ENCODE assay signal across 22 cellular contexts in the genomic region with DNA sequence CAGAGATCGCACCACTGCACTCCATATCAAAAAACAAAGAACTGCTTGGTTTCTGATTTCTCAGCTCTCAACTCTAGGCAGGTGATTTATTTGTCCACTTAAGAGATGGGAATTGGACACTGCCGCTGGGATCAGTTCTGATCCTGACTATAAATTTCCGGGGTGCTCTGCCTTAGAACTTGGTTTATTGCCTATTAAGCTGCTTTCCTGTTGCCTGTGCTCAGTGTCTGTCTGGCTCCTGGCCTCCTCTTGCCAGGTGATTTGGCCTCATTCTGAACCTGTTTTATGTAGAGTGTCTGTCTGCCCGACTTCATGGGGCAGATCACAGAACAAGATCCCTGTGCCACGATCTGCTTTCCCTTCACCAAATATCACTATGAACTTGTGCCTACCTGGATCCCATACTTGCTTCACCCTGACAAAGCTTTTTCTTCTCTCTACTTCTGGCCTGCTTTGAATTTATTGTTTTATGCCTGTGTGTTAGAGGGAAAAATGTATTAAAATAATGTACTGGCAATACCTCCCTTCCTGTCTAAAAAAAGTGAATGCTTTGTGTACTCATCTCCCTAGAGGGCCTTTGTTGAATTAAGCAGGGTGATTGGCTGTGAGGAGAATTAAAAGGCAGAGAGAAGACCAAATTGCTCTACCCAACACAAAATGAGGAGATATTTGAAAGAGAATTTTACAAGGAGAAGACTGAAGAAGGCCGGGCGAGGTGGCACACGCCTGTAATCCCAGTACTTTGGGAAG. TPM values are rescaled to one million over a fixed set of nuclear protein-coding genes. Genes with fewer than 3 reads are reported as not detected.
DNase-seq lines count a peak whose midpoint lies in the region; ATAC-seq and TF ChIP-seq lines count a peak whose summit lies in the region.
"Had no signal": no experiment of that assay in that cellular context is flagged by ENCODE, and none has a peak within 500 bp of the region (broad histone marks: within the 10 kb centered on the region; RNA-seq: fewer than 3 reads in every experiment).

No MANE protein-coding gene starts in this region.

- H3K27me3 ChIP-seq in heart right ventricle, result no peaks in the 10 kb centered on the region
- H3K27me3 ChIP-seq in right atrium auricular region, result no peaks in the 10 kb centered on the region
- no peaks in the 10 kb centered on the region for H3K27me3 ChIP-seq in mesenchymal stem cell (ENCODE audit: control insufficient read depth in 1 of 2, insufficient read depth in 1 of 2, low read length in 2 of 2)
- H3K27me3 ChIP-seq in MG63, result no peaks in the 10 kb centered on the region
- H3K27me3 ChIP-seq: ascending aorta, gastroesophageal sphincter, spleen, upper lobe of left lung had no signal

- 80 to 87% methylated on average over 8 of the region's 8 CpGs for WGBS in heart right ventricle, 2 donors
- 91% methylated on average over 8 of the region's 8 CpGs for WGBS in mesenchymal stem cell

- H3K14ac ChIP-seq in mesenchymal stem cell (ENCODE audit: low read length in 2 of 2), result no peak overlapping the region

- no peak overlapping the region for H4K8ac ChIP-seq in mesenchymal stem cell (ENCODE audit: low read length)

- H3K4me2 ChIP-seq in mesenchymal stem cell (ENCODE audit: low read length, poor library complexity, severe bottlenecking), result no peak overlapping the region

- H2AK5ac ChIP-seq in mesenchymal stem cell (ENCODE audit: low read length, severe bottlenecking), result no peak overlapping the region

- H3K27ac ChIP-seq in heart right ventricle, result peak overlapping the region in 6 of 10 donors; percentile 26 to 70 (median 58)
- no peak overlapping the region for H3K27ac ChIP-seq in right atrium auricular region
- no peak overlapping the region for H3K27ac ChIP-seq in mesenchymal stem cell (ENCODE audit: low read length, poor library complexity, severe bottlenecking)
- H3K27ac ChIP-seq: 22Rv1, ascending aorta, gastroesophageal sphincter, spleen, upper lobe of left lung had no signal

- H3K23ac ChIP-seq in mesenchymal stem cell (ENCODE audit: low read length in 2 of 2), result no peak overlapping the region

- H3K4me1 Mint-ChIP-seq in stimulated activated effector memory CD8-positive, alpha-beta T cell treated with anti-CD3 and anti-CD28 coated beads, Interleukin-12 subunit alpha, Interleukin-12 subunit beta, amount 100 ng/mL, for 72 hours, result no peaks in the 10 kb centered on the region

- H3K9me3 Mint-ChIP-seq in stimulated activated effector memory CD8-positive, alpha-beta T cell treated with anti-CD3 and anti-CD28 coated beads, Interleukin-12 subunit alpha, Interleukin-12 subunit beta, amount 100 ng/mL, for 72 hours, result no peaks in the 10 kb centered on the region
- H3K9me3 Mint-ChIP-seq: activated naive CD4-positive, alpha-beta T cell treated with anti-CD3 and anti-CD28 coated beads for 36 hours; activated T-cell treated with anti-CD3 and anti-CD28 coated beads, Interleukin-2, amount 50 U/mL, for 24 hours; stimulated activated naive CD8-positive, alpha-beta T cell treated with anti-CD3 and anti-CD28 coated beads, Interleukin-15, amount 100 ng/mL, for 72 hours had no signal

- H3K36me3 ChIP-seq in heart right ventricle, result no peaks in the 10 kb centered on the region
- no peaks in the 10 kb centered on the region for H3K36me3 ChIP-seq in right atrium auricular region
- H3K36me3 ChIP-seq in mesenchymal stem cell (ENCODE audit: control insufficient read depth in 1 of 2, insufficient read depth in 2 of 2, low read depth in 1 of 2, low read length in 2 of 2), result no peaks in the 10 kb centered on the region
- H3K36me3 ChIP-seq in MG63, result peaks cover 42% of the 10 kb centered on the region
- H3K36me3 ChIP-seq: ascending aorta, gastroesophageal sphincter, upper lobe of left lung had no signal

- H3K36me3 Mint-ChIP-seq in stimulated activated effector memory CD8-positive, alpha-beta T cell treated with anti-CD3 and anti-CD28 coated beads, Interleukin-12 subunit alpha, Interleukin-12 subunit beta, amount 100 ng/mL, for 72 hours, result peaks cover 16% of the 10 kb centered on the region

- H3K9me3 ChIP-seq in heart right ventricle, result no peaks in the 10 kb centered on the region
- no peaks in the 10 kb centered on the region for H3K9me3 ChIP-seq in right atrium auricular region
- no peaks in the 10 kb centered on the region for H3K9me3 ChIP-seq in mesenchymal stem cell (ENCODE audit: control insufficient read depth, low read length)
- H3K9me3 ChIP-seq in MG63, result no peaks in the 10 kb centered on the region
- H3K9me3 ChIP-seq: ascending aorta, gastroesophageal sphincter, spleen, upper lobe of left lung had no signal

- no peak overlapping the region for H2AFZ ChIP-seq in mesenchymal stem cell (ENCODE audit: low read depth, low read length)

- peak overlapping the region; percentile 27 for H3K9ac ChIP-seq in mesenchymal stem cell (ENCODE audit: low read length)

- no peak overlapping the region for H3K18ac ChIP-seq in mesenchymal stem cell (ENCODE audit: low read depth in 1 of 2, low read length in 2 of 2)

- H2BK120ac ChIP-seq in mesenchymal stem cell (ENCODE audit: low read depth, low read length), result no peak overlapping the region

- DNase-seq in DMS153 treated with DMSO at 0.1 percent for 48 hours (lab: John Stamatoyannopoulos, UW; ENCODE audit: unreplicated experiment) (peak; percentile 15), DMS153 (lab: John Stamatoyannopoulos, UW) (no peak), heart right ventricle (no peak), right atrium auricular region (ENCODE audit: low spot score) (no peak), mesenchymal stem cell (no peak), MG63 (no peak)
- no peak for DNase-seq in stimulated activated effector memory CD8-positive, alpha-beta T cell treated with anti-CD3 and anti-CD28 coated beads, Interleukin-12 subunit alpha, Interleukin-12 subunit beta, amount 100 ng/mL, for 72 hours (ENCODE audit: low spot score in 2 of 2)
- DNase-seq: activated CD8-positive, alpha-beta T cell treated with anti-CD3 and anti-CD28 coated beads, Interleukin-2, amount 10 ng/mL, durations not matched to agents 7 days and 5 days; activated naive CD4-positive, alpha-beta T cell treated with anti-CD3 and anti-CD28 coated beads for 36 hours; activated T-cell treated with anti-CD3 and anti-CD28 coated beads, Interleukin-2, amount 50 U/mL, for 24 hours; HCEC 1CT; KBM-7; NCI-H748 treated with DMSO at 0.1 percent for 48 hours; spleen; stimulated activated CD4-positive, alpha-beta T cell treated with anti-CD3 and anti-CD28 coated beads, Interleukin-4, amount 100 ng/mL, for 24 hours; stimulated activated naive CD8-positive, alpha-beta T cell treated with anti-CD3 and anti-CD28 coated beads, Interleukin-15, amount 100 ng/mL, for 72 hours; T-helper 1 cell; upper lobe of left lung had no signal

- peak in 5 of 8 donors; percentile 9 to 60 (median 45) for ATAC-seq in heart right ventricle
- no peak for ATAC-seq in stimulated activated effector memory CD8-positive, alpha-beta T cell treated with anti-CD3 and anti-CD28 coated beads, Interleukin-12 subunit alpha, Interleukin-12 subunit beta, amount 100 ng/mL, for 72 hours
- ATAC-seq in GM18498 (IDR thresholded peaks at IDR 0.05; ENCODE audit: unreplicated experiment), result no peak
- ATAC-seq: activated CD8-positive, alpha-beta T cell treated with anti-CD3 and anti-CD28 coated beads, Interleukin-2, amount 10 ng/mL, durations not matched to agents 7 days and 5 days; gastroesophageal sphincter; stimulated activated naive CD8-positive, alpha-beta T cell treated with anti-CD3 and anti-CD28 coated beads, Interleukin-15, amount 100 ng/mL, for 72 hours had no signal

- no peak overlapping the region for H2BK5ac ChIP-seq in mesenchymal stem cell (ENCODE audit: low read depth, low read length, poor library complexity, severe bottlenecking)

- no peak overlapping the region for H3K4me3 ChIP-seq in heart right ventricle
- no peak overlapping the region for H3K4me3 ChIP-seq in right atrium auricular region
- no peak overlapping the region for H3K4me3 ChIP-seq in mesenchymal stem cell (ENCODE audit: insufficient read depth in 1 of 2, low read depth in 1 of 2, low read length in 2 of 2)
- no peak overlapping the region for H3K4me3 ChIP-seq in MG63
- H3K4me3 ChIP-seq: ascending aorta, gastroesophageal sphincter, spleen, upper lobe of left lung had no signal

- H3K4ac ChIP-seq in mesenchymal stem cell (ENCODE audit: low read depth in 1 of 2, low read length in 2 of 2), result no peak overlapping the region

- H4K91ac ChIP-seq in mesenchymal stem cell (ENCODE audit: low read length), result no peak overlapping the region

- no peak overlapping the region for H2BK12ac ChIP-seq in mesenchymal stem cell (ENCODE audit: low read length in 2 of 2)

- no peak overlapping the region for H3K27ac Mint-ChIP-seq in stimulated activated effector memory CD8-positive, alpha-beta T cell treated with anti-CD3 and anti-CD28 coated beads, Interleukin-12 subunit alpha, Interleukin-12 subunit beta, amount 100 ng/mL, for 72 hours
- H3K27ac Mint-ChIP-seq: activated naive CD4-positive, alpha-beta T cell treated with anti-CD3 and anti-CD28 coated beads for 36 hours; activated T-cell treated with anti-CD3 and anti-CD28 coated beads, Interleukin-2, amount 50 U/mL, for 24 hours; stimulated activated naive CD8-positive, alpha-beta T cell treated with anti-CD3 and anti-CD28 coated beads, Interleukin-15, amount 100 ng/mL, for 72 hours had no signal

- H3K4me1 ChIP-seq in heart right ventricle, result peaks cover 0 to 36% (median 10%) of the 10 kb centered on the region in 9 donors
- H3K4me1 ChIP-seq in right atrium auricular region, result no peaks in the 10 kb centered on the region
- H3K4me1 ChIP-seq in mesenchymal stem cell (ENCODE audit: control insufficient read depth, insufficient read depth, low read depth, low read length), result peaks cover 2% of the 10 kb centered on the region

- H2BK15ac ChIP-seq in mesenchymal stem cell (ENCODE audit: low read depth, poor library complexity, severe bottlenecking), result no peak overlapping the region

- H3K79me1 ChIP-seq in mesenchymal stem cell (replicated peaks; ENCODE audit: low read length, poor library complexity, severe bottlenecking), result peaks cover 2% of the 10 kb centered on the region

- TF ChIP-seq CTCF in heart right ventricle (IDR thresholded peaks at IDR 0.05) (no peak), right atrium auricular region (IDR thresholded peaks at IDR 0.05) (no peak)

- no peak overlapping the region for H3K4me3 Mint-ChIP-seq in stimulated activated effector memory CD8-positive, alpha-beta T cell treated with anti-CD3 and anti-CD28 coated beads, Interleukin-12 subunit alpha, Interleukin-12 subunit beta, amount 100 ng/mL, for 72 hours
- H3K4me3 Mint-ChIP-seq: activated CD8-positive, alpha-beta T cell treated with anti-CD3 and anti-CD28 coated beads, Interleukin-2, amount 10 ng/mL, durations not matched to agents 7 days and 5 days; activated naive CD4-positive, alpha-beta T cell treated with anti-CD3 and anti-CD28 coated beads for 36 hours; activated T-cell treated with anti-CD3 and anti-CD28 coated beads, Interleukin-2, amount 50 U/mL, for 24 hours; stimulated activated naive CD8-positive, alpha-beta T cell treated with anti-CD3 and anti-CD28 coated beads, Interleukin-15, amount 100 ng/mL, for 72 hours had no signal

- intact Hi-C loops in heart right ventricle (cut with DNase I), result loop anchor here in 1 of 10 donors (5.0 kb wide), 1 partner anchor 38 kb away; no protein-coding TSS in a partner anchor

RNA-seq across cellular contexts. Expression of a gene that starts 27.6 kb away (rescaled TPM):
- total RNA-seq in heart right ventricle (10 to 100 TPM; 26.3 to 56.2 (median 39.2) TPM), right atrium auricular region (10 to 100 TPM; 31.1 to 38.1 TPM)
- 10 to 100 TPM; 20.8 to 21.7 TPM for polyA plus RNA-seq in heart right ventricle
- polyA plus RNA-seq in mesenchymal stem cell (2013, experiment 1 of 2), result 19.0 TPM
- 19.7 TPM for polyA plus RNA-seq in mesenchymal stem cell (2013, experiment 2 of 2)
- total RNA-seq in MG63 (2014; rRNA removed; shearing (Covaris generic); ENCODE audit: low replicate concordance), result 35.1 and 57.9 TPM in 2 replicates

RNA-seq across cellular contexts. Expression of a gene that starts 40.7 kb away (rescaled TPM):
- total RNA-seq in heart right ventricle (10 to 100 TPM; 11.1 to 98.8 (median 22.0) TPM), right atrium auricular region (10 to 100 TPM; 49.9 to 70.2 TPM)
- 10 to 100 TPM; 11.6 to 19.8 TPM for polyA plus RNA-seq in heart right ventricle
- polyA plus RNA-seq in mesenchymal stem cell (2013, experiment 1 of 2), result 0.43 TPM
- 0.40 TPM for polyA plus RNA-seq in mesenchymal stem cell (2013, experiment 2 of 2)
- total RNA-seq in MG63 (2014; rRNA removed; shearing (Covaris generic); ENCODE audit: low replicate concordance), result 21.4 and 27.1 TPM in 2 replicates

RNA-seq across cellular contexts. Expression of a gene that starts 48.7 kb away (rescaled TPM):
- total RNA-seq in heart right ventricle (under 1 TPM in 1 of 10 donors, not detected in 9; 0.56 TPM), right atrium auricular region (not detected)
- under 1 TPM; 0.09 to 0.15 TPM for polyA plus RNA-seq in heart right ventricle
- 0.28 TPM for polyA plus RNA-seq in mesenchymal stem cell (2013, experiment 1 of 2)
- 0.22 TPM for polyA plus RNA-seq in mesenchymal stem cell (2013, experiment 2 of 2)
- total RNA-seq in MG63 (2014; rRNA removed; shearing (Covaris generic); ENCODE audit: low replicate concordance), result 0.59 TPM in 1 of 2 replicates, not detected in the other
- total RNA-seq: ascending aorta, upper lobe of left lung had no signal

Comparison
In these comparisons a context has a peak if more than half of its experiments do, and no peak if none do; other contexts are left out.
1. H3K27ac ChIP-seq: peak in heart right ventricle (6 of 10); none in right atrium auricular region (0 of 2) and mesenchymal stem cell (single experiment).
2. ATAC-seq: peak in heart right ventricle (5 of 8); none in stimulated activated effector memory CD8-positive, alpha-beta T cell treated with anti-CD3 and anti-CD28 coated beads, Interleukin-12 subunit alpha, Interleukin-12 subunit beta, amount 100 ng/mL, for 72 hours (single experiment) and GM18498 (single experiment).